In the genomic region with DNA sequence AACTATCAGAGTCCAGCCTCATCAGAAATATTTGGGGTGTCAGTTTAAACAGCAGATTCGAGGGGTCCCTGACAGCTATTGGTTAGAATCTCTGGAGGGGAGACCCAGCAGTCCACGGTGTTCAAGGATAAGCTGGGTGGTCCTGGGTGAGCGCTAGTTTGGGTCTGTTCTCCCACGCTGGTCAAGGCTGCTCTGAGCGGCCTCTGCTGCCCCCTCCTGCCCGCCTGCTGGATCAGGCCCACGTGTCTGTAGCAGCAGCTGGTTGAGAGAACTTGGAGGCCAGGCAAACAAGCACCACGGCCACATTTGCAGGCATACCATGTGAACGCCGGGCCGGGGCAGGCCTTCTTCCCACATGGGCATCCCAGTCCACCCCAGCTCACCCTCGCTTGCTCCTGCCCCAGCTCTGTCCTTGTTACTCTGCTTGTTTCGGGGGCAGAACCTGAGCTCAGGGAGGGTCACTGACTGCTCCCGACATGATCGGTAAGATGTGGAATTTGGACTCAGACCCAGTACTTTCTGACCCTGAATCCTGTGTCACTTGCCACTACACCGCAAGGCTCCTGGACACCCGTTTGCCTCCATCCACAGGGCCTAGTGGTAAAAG, we compare ENCODE assay signal across 9 cellular contexts. TPM values are rescaled to one million over a fixed set of nuclear protein-coding genes. Genes with fewer than 3 reads are reported as not detected.
DNase-seq lines count a peak whose midpoint lies in the region; ATAC-seq and TF ChIP-seq lines count a peak whose summit lies in the region.
"Had no signal": no experiment of that assay in that cellular context is flagged by ENCODE, and none has a peak within 500 bp of the region (broad histone marks: within the 10 kb centered on the region; RNA-seq: fewer than 3 reads in every experiment).

No MANE protein-coding gene starts in this region.

- H3K4me3 ChIP-seq in BJ (ENCODE audit: low read depth, low read length) = no peak overlapping the region
- H3K4me3 ChIP-seq in RWPE2 (ENCODE audit: severe bottlenecking) = no peak overlapping the region
- no peak overlapping the region for H3K4me3 ChIP-seq in aorta (ENCODE audit: low read length in 2 of 2)
- H3K4me3 ChIP-seq in CD8-positive, alpha-beta T cell (ENCODE audit: low read depth, low read length) = no peak overlapping the region

- no peak overlapping the region for H3K27ac Mint-ChIP-seq in endothelial cell (ENCODE audit: unreplicated experiment)
- no peak overlapping the region for H3K27ac Mint-ChIP-seq in mesothelial cell of epicardium
- H3K27ac Mint-ChIP-seq in CD8-positive, alpha-beta T cell = no peak overlapping the region

- H3K27ac ChIP-seq in RWPE2 (ENCODE audit: poor library complexity, severe bottlenecking) = no peak overlapping the region
- H3K27ac ChIP-seq in aorta (ENCODE audit: low read depth in 1 of 2, low read length in 2 of 2) = no peak overlapping the region
- no peak overlapping the region for H3K27ac ChIP-seq in CD8-positive, alpha-beta T cell (ENCODE audit: low read depth, low read length)

- DNase-seq in BJ (ENCODE audit: low read depth) = no peak
- DNase-seq in GM19238 (ENCODE audit: insufficient read length, low spot score) = peak; percentile 48
- no peak for DNase-seq in RWPE2 (ENCODE audit: low spot score)
- DNase-seq in endothelial cell (ENCODE audit: low spot score) = peak; percentile 80
- DNase-seq in mesothelial cell of epicardium (ENCODE audit: low spot score in 2 of 2, unreplicated experiment in 2 of 2) = peak in 1 of 2 experiments; percentile 80
- DNase-seq in aorta = peak; percentile 71 to 85
- DNase-seq in CD8-positive, alpha-beta T cell = no peak

- POLR2A ChIA-PET in BJ (lab: Charles Lee) = interaction anchor here (0.6 kb wide), 3 partner anchors 8 to 813 kb away, joined by 3 to 6 read pairs (median 3); no protein-coding TSS in a partner anchor
- POLR2A ChIA-PET in CD8-positive, alpha-beta T cell (lab: Charles Lee) = no interaction called here

- TF ChIP-seq CTCF in BJ (IDR thresholded peaks at IDR 0.05; ENCODE audit: insufficient read depth, low read depth, low read length) (peak; percentile 90), RWPE2 (IDR thresholded peaks at IDR 0.05; ENCODE audit: poor library complexity, severe bottlenecking) (peak; percentile 81), endothelial cell (IDR thresholded peaks at IDR 0.05; ENCODE audit: unreplicated experiment) (peak; percentile 54), mesothelial cell of epicardium (IDR thresholded peaks at IDR 0.05; ENCODE audit: unreplicated experiment) (peak; percentile 61)
- no peak for TF ChIP-seq CTCF in CD8-positive, alpha-beta T cell (IDR thresholded peaks at IDR 0.05)

- no peaks in the 10 kb centered on the region for H3K4me1 ChIP-seq in RWPE2 (ENCODE audit: insufficient read depth, poor library complexity, severe bottlenecking)
- no peaks in the 10 kb centered on the region for H3K4me1 ChIP-seq in aorta (ENCODE audit: control insufficient read depth in 1 of 2, insufficient read depth in 2 of 2, low read length in 2 of 2)
- H3K4me1 ChIP-seq in CD8-positive, alpha-beta T cell (ENCODE audit: insufficient read depth, low read length) = peaks cover 8% of the 10 kb centered on the region

- H3K27me3 ChIP-seq in BJ (ENCODE audit: control insufficient read depth, insufficient read depth, low read length) = no peaks in the 10 kb centered on the region; the same call in 1 of the 2 replicates
- peaks cover 95% of the 10 kb centered on the region for H3K27me3 ChIP-seq in RWPE2 (ENCODE audit: insufficient read depth, poor library complexity, severe bottlenecking)
- H3K27me3 ChIP-seq in aorta (ENCODE audit: control insufficient read depth in 1 of 2, insufficient read depth in 2 of 2, low read length in 1 of 2) = no peaks in the 10 kb centered on the region
- H3K27me3 ChIP-seq in CD8-positive, alpha-beta T cell (ENCODE audit: insufficient read depth, low read length) = no peaks in the 10 kb centered on the region

- H3K4me1 Mint-ChIP-seq in endothelial cell (ENCODE audit: unreplicated experiment) = peaks cover 7% of the 10 kb centered on the region
- H3K4me1 Mint-ChIP-seq in mesothelial cell of epicardium = peaks cover 3% of the 10 kb centered on the region
- H3K4me1 Mint-ChIP-seq in CD8-positive, alpha-beta T cell (ENCODE audit: low read depth) = peaks cover 6% of the 10 kb centered on the region

- no peaks in the 10 kb centered on the region for H3K9me3 ChIP-seq in RWPE2 (ENCODE audit: severe bottlenecking)
- H3K9me3 ChIP-seq in aorta (ENCODE audit: control insufficient read depth, low read length) = no peaks in the 10 kb centered on the region
- no peaks in the 10 kb centered on the region for H3K9me3 ChIP-seq in CD8-positive, alpha-beta T cell (ENCODE audit: low read length)

- H3K36me3 ChIP-seq in BJ (ENCODE audit: control insufficient read depth, insufficient read depth, low read length) (peaks cover 13% of the 10 kb centered on the region), RWPE2 (ENCODE audit: low read depth) (no peaks in the 10 kb centered on the region), aorta (ENCODE audit: control insufficient read depth in 1 of 2, insufficient read depth in 2 of 2, low read length in 1 of 2) (no peaks in the 10 kb centered on the region)
- H3K36me3 ChIP-seq in CD8-positive, alpha-beta T cell (ENCODE audit: insufficient read depth, low read length) = no peaks in the 10 kb centered on the region

- peak; percentile 74 for ATAC-seq in RWPE2 (ENCODE audit: low read depth)
- ATAC-seq in aorta (ENCODE audit: low FRiP score) = peak; percentile 77
- no peak for ATAC-seq in CD8-positive, alpha-beta T cell
- ATAC-seq in GM18517 (IDR thresholded peaks at IDR 0.05; ENCODE audit: unreplicated experiment) = no peak

- CTCF ChIA-PET in BJ (lab: Yijun Ruan, JAX) = interaction anchor here (0.6 to 7.0 kb wide), 78 partner anchors 10 to 1870 kb away, joined by 3 to 367 read pairs (median 4); no protein-coding TSS in a partner anchor
- CTCF ChIA-PET in CD8-positive, alpha-beta T cell (lab: Charles Lee) = interaction anchor here (1.5 kb wide), 1 partner anchor 696 kb away, joined by 3 read pairs; no protein-coding TSS in a partner anchor

- H3K4me3 Mint-ChIP-seq in endothelial cell (ENCODE audit: unreplicated experiment) (no peak overlapping the region), mesothelial cell of epicardium (no peak overlapping the region)
- H3K4me3 Mint-ChIP-seq in CD8-positive, alpha-beta T cell = no peak overlapping the region

- no peaks in the 10 kb centered on the region for H3K9me3 Mint-ChIP-seq in endothelial cell (ENCODE audit: unreplicated experiment)
- no peaks in the 10 kb centered on the region for H3K9me3 Mint-ChIP-seq in mesothelial cell of epicardium
- no peaks in the 10 kb centered on the region for H3K9me3 Mint-ChIP-seq in CD8-positive, alpha-beta T cell

- 20 to 21% methylated on average over 17 of the region's 17 CpGs for WGBS in aorta, 2 donors

- intact Hi-C loops in aorta (cut with DNase I) = loop anchor here (2.0 kb wide), 2 partner anchors 177 to 445 kb away; no protein-coding TSS in a partner anchor
- intact Hi-C loops in CD8-positive, alpha-beta T cell (cut with DNase I, micrococcal nuclease) = no loop called here

- H3K27me3 Mint-ChIP-seq in endothelial cell (ENCODE audit: unreplicated experiment) (peaks cover 27% of the 10 kb centered on the region), mesothelial cell of epicardium (ENCODE audit: low read depth) (peaks cover 95% of the 10 kb centered on the region)
- peaks cover 62% of the 10 kb centered on the region for H3K27me3 Mint-ChIP-seq in CD8-positive, alpha-beta T cell (ENCODE audit: low read depth)

- H3K36me3 Mint-ChIP-seq in endothelial cell (ENCODE audit: low read depth, unreplicated experiment) (no peaks in the 10 kb centered on the region), mesothelial cell of epicardium (no peaks in the 10 kb centered on the region)
- no peaks in the 10 kb centered on the region for H3K36me3 Mint-ChIP-seq in CD8-positive, alpha-beta T cell

RNA-seq across cellular contexts. Expression of a gene that starts 7.4 kb away (rescaled TPM):
- polyA plus RNA-seq in BJ (2011; rRNA removed) (6.0 and 7.7 TPM in 2 replicates), aorta (under 1 TPM; 0.10 to 0.13 TPM)
- polyA minus RNA-seq in BJ (2011; rRNA and poly(A)+ RNA removed) = 4.8 and 6.0 TPM in 2 replicates
- total RNA-seq in endothelial cell (ENCODE audit: unreplicated experiment) (0.69 TPM), mesothelial cell of epicardium (1.9 to 2.6 TPM (median 1.9 TPM) in 3 replicates), aorta (1 to 10 TPM in 1 of 2 donors, under 1 TPM in 1; 0.88 to 1.8 TPM)
- total RNA-seq in CD8-positive, alpha-beta T cell = not detected

RNA-seq across cellular contexts. Expression of a gene that starts 37.3 kb away (rescaled TPM):
- polyA plus RNA-seq in BJ (2011; rRNA removed) (16.0 and 17.2 TPM in 2 replicates), aorta (10 to 100 TPM in 1 of 2 donors, 1 to 10 TPM in 1; 2.3 to 13.2 TPM)
- polyA minus RNA-seq in BJ (2011; rRNA and poly(A)+ RNA removed) = 16.3 and 17.8 TPM in 2 replicates
- total RNA-seq in endothelial cell (ENCODE audit: unreplicated experiment) (30.6 TPM), mesothelial cell of epicardium (21.0 to 27.4 TPM (median 23.1 TPM) in 3 replicates), aorta (10 to 100 TPM; 14.0 to 23.1 TPM)
- total RNA-seq in CD8-positive, alpha-beta T cell = 1 to 10 TPM; 6.2 to 7.8 TPM

RNA-seq across cellular contexts. Expression of a gene that starts 48.9 kb away (rescaled TPM):
- 0.39 and 0.63 TPM in 2 replicates for polyA plus RNA-seq in BJ (2011; rRNA removed)
- polyA minus RNA-seq in BJ (2011; rRNA and poly(A)+ RNA removed) = 0.76 and 1.2 TPM in 2 replicates
- total RNA-seq in endothelial cell (ENCODE audit: unreplicated experiment) = 16.3 TPM
- 10.4 to 12.3 TPM (median 11.7 TPM) in 3 replicates for total RNA-seq in mesothelial cell of epicardium
- total RNA-seq in aorta = 10 to 100 TPM; 29.0 to 45.4 TPM
- 10 to 100 TPM in 1 of 2 donors, 1 to 10 TPM in 1; 8.6 to 22.8 TPM for polyA plus RNA-seq in aorta
- total RNA-seq in CD8-positive, alpha-beta T cell = under 1 TPM in 1 of 2 experiments, not detected in 1; 0.16 TPM
- total RNA-seq: mononuclear cell had no signal

Comparison
In these comparisons a context has a peak if more than half of its experiments do, and no peak if none do; other contexts are left out.
1. DNase-seq: peak in GM19238 (single experiment), endothelial cell (single experiment) and aorta (2 of 2); none in BJ (single experiment), RWPE2 (single experiment) and CD8-positive, alpha-beta T cell (0 of 7).
2. ATAC-seq: peak in RWPE2 (single experiment) and aorta (single experiment); none in CD8-positive, alpha-beta T cell (single experiment) and GM18517 (single experiment).
3. intact Hi-C loops: an anchor here in aorta (2.0 kb wide); none called in CD8-positive, alpha-beta T cell.